17 cellular contexts compared by ENCODE assay signal in the genomic region with DNA sequence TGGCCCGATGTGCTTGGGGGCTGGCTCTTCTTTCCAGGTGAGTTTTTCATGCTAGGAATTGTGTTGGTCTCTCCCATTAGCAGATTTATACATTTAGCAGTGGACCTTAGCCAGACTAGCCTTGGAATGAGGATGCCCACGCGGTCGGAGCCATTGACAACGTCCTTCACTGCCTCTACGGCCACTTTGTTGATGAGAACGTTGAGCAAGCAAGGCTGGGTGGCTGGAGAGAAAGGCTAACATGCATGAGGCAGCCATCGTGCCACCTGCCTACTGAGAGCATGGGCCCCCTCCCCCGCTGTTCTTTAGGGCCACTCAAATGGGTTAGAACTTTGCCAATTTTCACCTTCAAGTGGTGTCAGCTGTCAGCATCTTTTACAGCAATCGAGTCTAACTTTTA. TPM values are rescaled to one million over a fixed set of nuclear protein-coding genes. Genes with fewer than 3 reads are reported as not detected.
DNase-seq lines count a peak whose midpoint lies in the region; ATAC-seq and TF ChIP-seq lines count a peak whose summit lies in the region.
"Had no signal": no experiment of that assay in that cellular context is flagged by ENCODE, and none has a peak within 500 bp of the region (broad histone marks: within the 10 kb centered on the region; RNA-seq: fewer than 3 reads in every experiment).

No MANE protein-coding gene starts in this region.

- H3K27ac Mint-ChIP-seq in type B pancreatic cell = no peak overlapping the region
- H3K27ac Mint-ChIP-seq: HFFc6 had no signal

- no peak for TF ChIP-seq CTCF in type B pancreatic cell (conservative IDR thresholded peaks at IDR 0.05)
- TF ChIP-seq CTCF in left lung (IDR thresholded peaks at IDR 0.05) = no peak

- H3K36me3 ChIP-seq in left lung = peaks cover 0 to 17% of the 10 kb centered on the region in 2 donors
- H3K36me3 ChIP-seq: BE2C had no signal

- H3K4me1 ChIP-seq in left lung = peaks cover 3 to 7% of the 10 kb centered on the region in 2 donors
- H3K4me1 ChIP-seq: BE2C had no signal

- peaks cover 0 to 13% of the 10 kb centered on the region in 2 donors for H3K27me3 ChIP-seq in left lung
- H3K27me3 ChIP-seq: BE2C had no signal

- intact Hi-C loops in left lung (cut with DNase I) (loop anchor here in 1 of 2 donors (10.0 kb wide), 1 partner anchor 740 kb away; no protein-coding TSS in a partner anchor), cardiac septum (cut with DNase I) (no loop called here)

- peaks cover 10% of the 10 kb centered on the region for H3K36me3 Mint-ChIP-seq in type B pancreatic cell

- no peaks in the 10 kb centered on the region for H3K9me3 Mint-ChIP-seq in type B pancreatic cell
- H3K9me3 Mint-ChIP-seq: CD4-positive, alpha-beta memory T cell; HFFc6 had no signal

- peak; percentile 41 for DNase-seq in activated CD8-positive, alpha-beta memory T cell treated with anti-CD3 and anti-CD28 coated beads for 24 hours
- DNase-seq in activated CD8-positive, alpha-beta memory T cell treated with anti-CD3 and anti-CD28 coated beads, Interleukin-2, amount 50 U/mL, for 4 hours = no peak
- DNase-seq in ecto neural progenitor cell (ENCODE audit: low spot score) (peak; percentile 16), mesenteric fat pad (ENCODE audit: low spot score) (peak; percentile 80), type B pancreatic cell (ENCODE audit: extremely low spot score, unreplicated experiment) (peak; percentile 53), left lung (no peak), cardiac septum (ENCODE audit: low spot score) (no peak)
- DNase-seq in activated CD4-positive, CD25-positive, alpha-beta regulatory T cell treated with anti-CD3 and anti-CD28 coated beads, Interleukin-2, amount 50 U/mL, for 72 hours = no peak
- DNase-seq: BE2C; CD4-positive, alpha-beta memory T cell; DND-41; GDM1; HCEC 1CT; HFFc6 had no signal

- H3K27ac ChIP-seq in left lung = no peak overlapping the region
- H3K27ac ChIP-seq: A549, C4-2B, HL-60 had no signal

- no peaks in the 10 kb centered on the region for H3K27me3 Mint-ChIP-seq in type B pancreatic cell
- H3K27me3 Mint-ChIP-seq: CD4-positive, alpha-beta memory T cell had no signal

- no peak overlapping the region for H3K4me3 Mint-ChIP-seq in type B pancreatic cell
- H3K4me3 Mint-ChIP-seq: CD4-positive, alpha-beta memory T cell; HFFc6 had no signal

- ATAC-seq in left lung = no peak
- ATAC-seq: A549 had no signal

- H3K9me3 ChIP-seq in left lung = no peaks in the 10 kb centered on the region
- H3K9me3 ChIP-seq: A549, BE2C had no signal

- no peaks in the 10 kb centered on the region for H3K4me1 Mint-ChIP-seq in type B pancreatic cell (ENCODE audit: unreplicated experiment)

- H3K4me3 ChIP-seq in left lung = no peak overlapping the region
- H3K4me3 ChIP-seq: A549 had no signal

RNA-seq across cellular contexts. Expression of a gene that starts 33.5 kb away (rescaled TPM):
- 19.8 TPM for total RNA-seq in mesenteric fat pad
- 18.6 and 32.1 TPM in 2 replicates for total RNA-seq in type B pancreatic cell (ENCODE audit: low replicate concordance)
- 10 to 100 TPM; 16.8 to 24.0 TPM for total RNA-seq in left lung
- total RNA-seq in cardiac septum = 11.3 TPM

RNA-seq across cellular contexts. Expression of a gene that starts 33.6 kb away (rescaled TPM):
- total RNA-seq in mesenteric fat pad (0.71 TPM), type B pancreatic cell (ENCODE audit: low replicate concordance) (2.1 and 2.6 TPM in 2 replicates), left lung (1 to 10 TPM; 1.4 to 1.7 TPM), cardiac septum (0.83 TPM)

Comparison
In these comparisons a context has a peak if more than half of its experiments do, and no peak if none do; other contexts are left out.
1. DNase-seq: peak in activated CD8-positive, alpha-beta memory T cell treated with anti-CD3 and anti-CD28 coated beads for 24 hours (single experiment), ecto neural progenitor cell (single experiment), mesenteric fat pad (single experiment) and type B pancreatic cell (single experiment); none in activated CD8-positive, alpha-beta memory T cell treated with anti-CD3 and anti-CD28 coated beads, Interleukin-2, amount 50 U/mL, for 4 hours (single experiment), activated CD4-positive, CD25-positive, alpha-beta regulatory T cell treated with anti-CD3 and anti-CD28 coated beads, Interleukin-2, amount 50 U/mL, for 72 hours (single experiment), left lung (0 of 2) and cardiac septum (single experiment).